Comparison of ENCODE assay signal across 20 cellular contexts in the genomic region with DNA sequence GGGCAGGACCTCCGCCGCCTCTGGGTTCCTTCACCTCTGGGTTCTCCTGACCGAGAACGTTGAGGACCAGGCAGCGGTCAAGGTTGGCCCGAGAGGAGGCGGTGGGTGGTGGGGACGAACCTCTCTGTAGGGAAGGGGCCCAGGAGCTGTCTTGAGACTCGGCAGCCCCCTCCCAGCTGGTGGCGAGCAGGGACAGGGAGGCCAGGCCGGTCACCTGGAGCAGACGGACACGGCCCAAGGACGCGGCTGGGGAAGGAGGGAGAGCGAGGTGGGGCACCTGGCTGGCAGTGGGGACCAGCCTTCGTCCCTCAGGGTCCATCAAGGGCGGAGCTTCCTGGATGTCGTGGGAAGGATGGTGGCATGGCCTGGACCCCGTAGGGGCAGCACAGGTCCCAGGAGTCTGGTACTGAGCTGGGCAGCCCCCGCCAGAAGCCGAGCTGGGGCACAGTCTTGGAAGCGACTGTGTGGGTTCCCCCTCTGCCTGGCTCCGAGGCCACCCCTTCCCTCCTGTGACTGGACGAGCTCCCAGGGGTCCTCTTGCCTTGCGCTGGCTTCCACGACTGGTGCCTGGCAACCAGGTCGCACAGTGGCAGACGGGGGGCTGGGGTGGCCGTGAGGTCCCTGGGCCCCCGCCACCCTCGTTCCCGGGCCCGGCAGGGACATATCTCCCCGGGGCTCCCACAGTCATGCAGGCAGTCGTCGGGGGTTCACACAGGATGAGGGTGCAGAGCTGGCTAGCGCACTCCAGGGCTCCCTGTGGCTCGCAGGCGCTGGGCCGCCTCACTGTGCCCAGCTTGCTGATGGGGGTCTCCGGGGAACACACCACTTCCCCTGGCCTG.
DNase-seq lines count a peak whose midpoint lies in the region; ATAC-seq, FAIRE-seq and TF ChIP-seq lines count a peak whose summit lies in the region.
"Had no signal": no experiment of that assay in that cellular context is flagged by ENCODE, and none has a peak within 500 bp of the region (broad histone marks: within the 10 kb centered on the region; RNA-seq: fewer than 3 reads in every experiment).

No MANE protein-coding gene starts in this region.

- no peak for TF ChIP-seq CTCF in NB4 (IDR thresholded peaks at IDR 0.05; ENCODE audit: low read depth, low read length)
- TF ChIP-seq CTCF in HepG2 (CRISPR knock-in tag; IDR thresholded peaks at IDR 0.05), result no peak

- H3K27me3 ChIP-seq in HepG2 (ENCODE audit: control insufficient read depth in 1 of 2, insufficient read depth in 2 of 2, low read length in 2 of 2), result peaks cover 2 to 11% of the 10 kb centered on the region in 2 experiments; a peak in 2 of 5 replicates
- H3K27me3 ChIP-seq: SJSA1 had no signal

- no peak overlapping the region for H3K9ac ChIP-seq in HepG2 (ENCODE audit: insufficient read depth, low read depth, low read length)

- CTCF ChIA-PET in HepG2 (lab: Yijun Ruan, JAX; ENCODE audit: low intra/inter-chr PET ratio, low total read pairs), result no interaction called here

- H3K4me2 ChIP-seq in HepG2 (ENCODE audit: low read depth, low read length), result no peak overlapping the region
- H3K4me2 ChIP-seq: A549, PC-9 had no signal

- POLR2A ChIA-PET in HepG2 (lab: Yijun Ruan, JAX), result interaction anchor here (0.6 kb wide), 1 partner anchor 9 kb away, joined by 3 read pairs; no protein-coding TSS in a partner anchor

- ATAC-seq in left ventricle myocardium superior (no peak), HepG2 (no peak), GM21786 (IDR thresholded peaks at IDR 0.05; ENCODE audit: unreplicated experiment) (no peak)

- H3K9me3 ChIP-seq in HepG2 (ENCODE audit: low read length), result no peaks in the 10 kb centered on the region
- H3K9me3 ChIP-seq: A549, SJSA1 had no signal

- no peaks in the 10 kb centered on the region for H3K79me2 ChIP-seq in HepG2 (ENCODE audit: insufficient read depth, low read length)

- no peaks in the 10 kb centered on the region for H3K36me3 ChIP-seq in HepG2 (replicated peaks in 1 of 2; ENCODE audit: control insufficient read depth in 1 of 2, insufficient read depth in 2 of 2, low read length in 2 of 2)
- H3K36me3 ChIP-seq: SJSA1 had no signal

- DNase-seq in left ventricle myocardium superior (peak; percentile 22), cardiac septum (ENCODE audit: low spot score) (no peak), NB4 (ENCODE audit: low read depth) (peak; percentile 71), HepG2 (ENCODE audit: low spot score) (no peak), UCSD-AML1 (lab: John Stamatoyannopoulos, UW; ENCODE audit: unreplicated experiment) (no peak), caudate nucleus (lab: John Stamatoyannopoulos, UW) (no peak)
- DNase-seq: C1 segment of cervical spinal cord, DMS79, HFFc6, NCI-H1436, NCI-H1930, NCI-H345, NCI-H524 treated with DMSO at 0.1 percent for 48 hours, PC-9 had no signal

- FAIRE-seq in HepG2 (lab: Jason Lieb, UNC), result no peak
- FAIRE-seq: A549, D721Med, H54 had no signal

- peaks cover 11% of the 10 kb centered on the region for H3K4me1 ChIP-seq in HepG2 (ENCODE audit: insufficient read depth, low read length)
- H3K4me1 ChIP-seq: A549, SJSA1 had no signal

- in situ Hi-C loops in HepG2 (cut with HindIII; ENCODE audit: extremely low pct_ligation_motif_present, low pct_unique_long_range_greater_than_20kb), result loop anchor here (10.0 kb wide), 1 partner anchor 448 kb away; no protein-coding TSS in a partner anchor

- TF ChIP-seq POLR2A in NB4 (IDR thresholded peaks at IDR 0.05; ENCODE audit: extremely low read depth, insufficient read length), result no peak
- TF ChIP-seq POLR2A in HepG2 (IDR thresholded peaks at IDR 0.05; ENCODE audit: insufficient read depth in 1 of 2, low read depth in 2 of 2, low read length in 2 of 2), result no peak

- TF ChIP-seq EP300 in HepG2 (IDR thresholded peaks at IDR 0.05; ENCODE audit: low read depth in 2 of 2, low read length in 2 of 2), result no peak
- no peak for TF ChIP-seq EP300 in HepG2 (CRISPR knock-in tag; IDR thresholded peaks at IDR 0.05; ENCODE audit: borderline replicate concordance)

- 76% methylated on average over 24 of the region's 42 CpGs for WGBS in HepG2 (ENCODE audit: low lambda C conversion rate)

- no peak overlapping the region for H3K27ac ChIP-seq in HepG2 (ENCODE audit: extremely low read length, insufficient read depth, low read length)
- H3K27ac ChIP-seq in caudate nucleus (ENCODE audit: low read depth, low read length), result no peak overlapping the region
- H3K27ac ChIP-seq: A549, PC-9, RWPE1, SJSA1 had no signal

- H2AFZ ChIP-seq in HepG2 (ENCODE audit: low read length), result no peak overlapping the region
- H2AFZ ChIP-seq: PC-9 had no signal

- no TSS peak for BruUV-seq in HepG2 (replicated peaks; lab: Mats Ljungman, UMichigan)

- no peaks in the 10 kb centered on the region for H4K20me1 ChIP-seq in HepG2 (ENCODE audit: insufficient read depth, low read length)

- intact Hi-C loops in left ventricle myocardium superior (cut with micrococcal nuclease), result no loop called here
- intact Hi-C loops in cardiac septum (cut with DNase I), result no loop called here
- intact Hi-C loops in HepG2 (cut with micrococcal nuclease; ENCODE audit: unreplicated experiment), result no loop called here

- TF ChIP-seq RAD21 in HepG2 (CRISPR knock-in tag; IDR thresholded peaks at IDR 0.05), result no peak

- H3K4me3 ChIP-seq in NB4 (ENCODE audit: low read depth, low read length), result no peak overlapping the region
- no peak overlapping the region for H3K4me3 ChIP-seq in HepG2 (replicated peaks in 1 of 3; ENCODE audit: insufficient read depth in 1 of 3, low read depth in 2 of 3, low read length in 3 of 3)
- H3K4me3 ChIP-seq: A549, PC-9, SJSA1 had no signal

TF ChIP-seq in HepG2, 621 proteins besides CTCF, POLR2A, EP300 and RAD21:
- TF ChIP-seq AGO2 (optimal IDR thresholded peaks at IDR 0.05; ENCODE audit: low read depth, low read length) (peak; percentile 30), ZNF431 (CRISPR knock-in tag; IDR thresholded peaks at IDR 0.05; ENCODE audit: borderline replicate concordance, low read depth) (no peak), GTF3A (CRISPR knock-in tag; conservative IDR thresholded peaks at IDR 0.05) (no peak)

Comparison
In these comparisons a context has a peak if more than half of its experiments do, and no peak if none do; other contexts are left out.
1. DNase-seq: peak in left ventricle myocardium superior (single experiment) and NB4 (single experiment); none in cardiac septum (single experiment), HepG2 (single experiment), UCSD-AML1 (single experiment) and caudate nucleus (0 of 61).